In the genomic region with DNA sequence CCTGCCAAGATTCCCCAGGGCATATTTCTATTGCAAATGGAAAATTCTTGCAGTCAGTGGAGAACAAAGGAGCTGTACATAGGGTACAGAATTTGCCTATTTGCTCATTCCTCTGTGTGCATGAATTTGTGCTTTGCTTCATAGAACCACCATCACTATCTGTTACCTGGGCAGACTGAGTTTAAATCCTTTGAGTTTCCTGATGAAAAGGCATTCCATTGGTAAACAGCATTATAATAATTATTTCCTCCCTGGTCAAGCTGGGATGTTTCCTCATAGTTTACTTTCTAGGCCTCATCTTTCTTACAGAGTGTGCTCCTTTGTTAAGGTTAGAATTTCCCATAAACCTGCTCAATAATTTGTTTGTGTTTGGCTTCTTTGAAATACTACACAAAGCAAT, we compare ENCODE assay signal across 1 cellular context.
TF ChIP-seq lines count a peak whose summit lies in the region.

No MANE protein-coding gene starts in this region.

TF ChIP-seq in HepG2, 621 proteins besides CTCF, POLR2A, EP300 and RAD21 (continued from another document):
- TF ChIP-seq, protein P1, sequence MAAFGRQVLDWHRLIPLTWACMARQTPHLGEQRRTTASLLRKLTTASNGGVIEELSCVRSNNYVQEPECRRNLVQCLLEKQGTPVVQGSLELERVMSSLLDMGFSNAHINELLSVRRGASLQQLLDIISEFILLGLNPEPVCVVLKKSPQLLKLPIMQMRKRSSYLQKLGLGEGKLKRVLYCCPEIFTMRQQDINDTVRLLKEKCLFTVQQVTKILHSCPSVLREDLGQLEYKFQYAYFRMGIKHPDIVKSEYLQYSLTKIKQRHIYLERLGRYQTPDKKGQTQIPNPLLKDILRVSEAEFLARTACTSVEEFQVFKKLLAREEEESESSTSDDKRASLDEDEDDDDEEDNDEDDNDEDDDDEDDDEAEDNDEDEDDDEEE (CRISPR knock-in tag; IDR thresholded peaks at IDR 0.05), result no peak
